Comparison of ENCODE assay signal across 2 cellular contexts in genomic region chr3:116947809-116948208, GRCh38.
TF ChIP-seq lines count a peak whose summit lies in the region.

No MANE protein-coding gene starts in this region.

TF ChIP-seq in GM23338, 12 proteins besides CTCF, POLR2A, EP300 and RAD21 (continued from another document):
- TF ChIP-seq REST (IDR thresholded peaks at IDR 0.05; ENCODE audit: unreplicated experiment) (no peak), CREB1 (CRISPR knock-in tag; IDR thresholded peaks at IDR 0.05; ENCODE audit: low read depth) (no peak), ZNF462 (CRISPR knock-in tag; IDR thresholded peaks at IDR 0.05) (no peak)

TF ChIP-seq in GM12878, 131 proteins besides CTCF, POLR2A, EP300 and RAD21 (continued from another document):
- TF ChIP-seq, protein P1, sequence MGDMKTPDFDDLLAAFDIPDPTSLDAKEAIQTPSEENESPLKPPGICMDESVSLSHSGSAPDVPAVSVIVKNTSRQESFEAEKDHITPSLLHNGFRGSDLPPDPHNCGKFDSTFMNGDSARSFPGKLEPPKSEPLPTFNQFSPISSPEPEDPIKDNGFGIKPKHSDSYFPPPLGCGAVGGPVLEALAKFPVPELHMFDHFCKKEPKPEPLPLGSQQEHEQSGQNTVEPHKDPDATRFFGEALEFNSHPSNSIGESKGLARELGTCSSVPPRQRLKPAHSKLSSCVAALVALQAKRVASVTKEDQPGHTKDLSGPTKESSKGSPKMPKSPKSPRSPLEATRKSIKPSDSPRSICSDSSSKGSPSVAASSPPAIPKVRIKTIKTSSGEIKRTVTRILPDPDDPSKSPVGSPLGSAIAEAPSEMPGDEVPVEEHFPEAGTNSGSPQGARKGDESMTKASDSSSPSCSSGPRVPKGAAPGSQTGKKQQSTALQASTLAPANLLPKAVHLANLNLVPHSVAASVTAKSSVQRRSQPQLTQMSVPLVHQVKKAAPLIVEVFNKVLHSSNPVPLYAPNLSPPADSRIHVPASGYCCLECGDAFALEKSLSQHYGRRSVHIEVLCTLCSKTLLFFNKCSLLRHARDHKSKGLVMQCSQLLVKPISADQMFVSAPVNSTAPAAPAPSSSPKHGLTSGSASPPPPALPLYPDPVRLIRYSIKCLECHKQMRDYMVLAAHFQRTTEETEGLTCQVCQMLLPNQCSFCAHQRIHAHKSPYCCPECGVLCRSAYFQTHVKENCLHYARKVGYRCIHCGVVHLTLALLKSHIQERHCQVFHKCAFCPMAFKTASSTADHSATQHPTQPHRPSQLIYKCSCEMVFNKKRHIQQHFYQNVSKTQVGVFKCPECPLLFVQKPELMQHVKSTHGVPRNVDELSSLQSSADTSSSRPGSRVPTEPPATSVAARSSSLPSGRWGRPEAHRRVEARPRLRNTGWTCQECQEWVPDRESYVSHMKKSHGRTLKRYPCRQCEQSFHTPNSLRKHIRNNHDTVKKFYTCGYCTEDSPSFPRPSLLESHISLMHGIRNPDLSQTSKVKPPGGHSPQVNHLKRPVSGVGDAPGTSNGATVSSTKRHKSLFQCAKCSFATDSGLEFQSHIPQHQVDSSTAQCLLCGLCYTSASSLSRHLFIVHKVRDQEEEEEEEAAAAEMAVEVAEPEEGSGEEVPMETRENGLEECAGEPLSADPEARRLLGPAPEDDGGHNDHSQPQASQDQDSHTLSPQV (IDR thresholded peaks at IDR 0.05), result no peak
- TF ChIP-seq SIX5 (IDR thresholded peaks at IDR 0.05; ENCODE audit: low read depth, low read length, severe bottlenecking) (no peak), BRCA1 (IDR thresholded peaks at IDR 0.05; ENCODE audit: low read depth, low read length) (no peak), ZBED1 (IDR thresholded peaks at IDR 0.05; ENCODE audit: borderline replicate concordance) (no peak), MAX (IDR thresholded peaks at IDR 0.05; ENCODE audit: low read depth, low read length) (no peak)
